Comparison of ENCODE assay signal across 9 cellular contexts in genomic region chr2:73630662-73631266, GRCh38. TPM values are rescaled to one million over a fixed set of nuclear protein-coding genes. Genes with fewer than 3 reads are reported as not detected.
DNase-seq lines count a peak whose midpoint lies in the region; ATAC-seq and TF ChIP-seq lines count a peak whose summit lies in the region.
"Not testable (repeated sequence)": the region's sequence is repeated elsewhere in the genome, so short reads cannot be mapped to it uniquely, and the experiment has no call there.
"Had no signal": no experiment of that assay in that cellular context is flagged by ENCODE, and none has a peak within 500 bp of the region (broad histone marks: within the 10 kb centered on the region; RNA-seq: fewer than 3 reads in every experiment).

No MANE protein-coding gene starts in this region.

- H3K9me3 ChIP-seq in Caco-2; OCI-LY3 (ENCODE audit: insufficient read depth, low read length); right lobe of liver: not testable (repeated sequence)

- H3K36me3 Mint-ChIP-seq in Caco-2 (ENCODE audit: insufficient read depth, unreplicated experiment); activated CD8-positive, alpha-beta memory T cell treated with anti-CD3 and anti-CD28 coated beads, Interleukin-2, amount 10 ng/mL, durations not matched to agents 7 days and 5 days; stimulated activated effector memory CD8-positive, alpha-beta T cell treated with anti-CD3 and anti-CD28 coated beads, Interleukin-12 subunit alpha, Interleukin-12 subunit beta, amount 100 ng/mL, for 72 hours: not testable (repeated sequence)

- peak overlapping the region; percentile 19; the same call in 1 of the 2 replicates for H2AFZ ChIP-seq in OCI-LY3 (ENCODE audit: low read depth, low read length)

- 4% methylated on average over 2 of the region's 2 CpGs for WGBS in right lobe of liver (ENCODE audit: insufficient coverage, low coverage, low lambda C conversion rate, missing lambda C conversion rate)

- peak; percentile 69 for ATAC-seq in GM19452 (IDR thresholded peaks at IDR 0.05; ENCODE audit: unreplicated experiment)
- peak; percentile 73 for ATAC-seq in HG03342 (IDR thresholded peaks at IDR 0.05; ENCODE audit: unreplicated experiment)
- ATAC-seq in activated CD8-positive, alpha-beta memory T cell treated with anti-CD3 and anti-CD28 coated beads, Interleukin-2, amount 10 ng/mL, durations not matched to agents 7 days and 5 days, result peak; percentile 76
- peak; percentile 76 to 86 (median 84) for ATAC-seq in right lobe of liver
- ATAC-seq in stimulated activated effector memory CD8-positive, alpha-beta T cell treated with anti-CD3 and anti-CD28 coated beads, Interleukin-12 subunit alpha, Interleukin-12 subunit beta, amount 100 ng/mL, for 72 hours, result peak; percentile 84

- intact Hi-C loops in Caco-2 (cut with micrococcal nuclease; ENCODE audit: unreplicated experiment), result loop anchor here (2.0 kb wide), 1 partner anchor 60 kb away; no protein-coding TSS in a partner anchor
- intact Hi-C loops in right lobe of liver (cut with DNase I), result not testable (repeated sequence)

- H3K27ac ChIP-seq in OCI-LY3 (ENCODE audit: low read length); right lobe of liver: not testable (repeated sequence)

- H3K4me3 Mint-ChIP-seq in Caco-2 (ENCODE audit: unreplicated experiment); activated CD8-positive, alpha-beta memory T cell treated with anti-CD3 and anti-CD28 coated beads, Interleukin-2, amount 10 ng/mL, durations not matched to agents 7 days and 5 days; stimulated activated effector memory CD8-positive, alpha-beta T cell treated with anti-CD3 and anti-CD28 coated beads, Interleukin-12 subunit alpha, Interleukin-12 subunit beta, amount 100 ng/mL, for 72 hours: not testable (repeated sequence)

- H4K20me1 ChIP-seq in OCI-LY3 (ENCODE audit: insufficient read depth, low read length), result not testable (repeated sequence)

- not testable (repeated sequence) for BruUV-seq in Caco-2 (replicated peaks; lab: Mats Ljungman, UMichigan)

- H3K4me1 Mint-ChIP-seq in Caco-2 (ENCODE audit: low read depth, unreplicated experiment); activated CD8-positive, alpha-beta memory T cell treated with anti-CD3 and anti-CD28 coated beads, Interleukin-2, amount 10 ng/mL, durations not matched to agents 7 days and 5 days; stimulated activated effector memory CD8-positive, alpha-beta T cell treated with anti-CD3 and anti-CD28 coated beads, Interleukin-12 subunit alpha, Interleukin-12 subunit beta, amount 100 ng/mL, for 72 hours: not testable (repeated sequence)

- H3K4me2 ChIP-seq in OCI-LY3 (ENCODE audit: low read length), result peak overlapping the region; percentile 23; the same call in 1 of the 2 replicates

- H3K9ac ChIP-seq in OCI-LY3 (ENCODE audit: low read length), result not testable (repeated sequence)

- not testable (repeated sequence) for H3K27ac Mint-ChIP-seq in Caco-2 (ENCODE audit: unreplicated experiment); activated CD8-positive, alpha-beta memory T cell treated with anti-CD3 and anti-CD28 coated beads, Interleukin-2, amount 10 ng/mL, durations not matched to agents 7 days and 5 days; stimulated activated effector memory CD8-positive, alpha-beta T cell treated with anti-CD3 and anti-CD28 coated beads, Interleukin-12 subunit alpha, Interleukin-12 subunit beta, amount 100 ng/mL, for 72 hours

- POLR2A ChIA-PET in Caco-2 (lab: Charles Lee), result not testable (repeated sequence)

- not testable (repeated sequence) for H3K9me3 Mint-ChIP-seq in Caco-2 (ENCODE audit: unreplicated experiment); activated CD8-positive, alpha-beta memory T cell treated with anti-CD3 and anti-CD28 coated beads, Interleukin-2, amount 10 ng/mL, durations not matched to agents 7 days and 5 days (ENCODE audit: low read depth); stimulated activated effector memory CD8-positive, alpha-beta T cell treated with anti-CD3 and anti-CD28 coated beads, Interleukin-12 subunit alpha, Interleukin-12 subunit beta, amount 100 ng/mL, for 72 hours

- H3K4me1 ChIP-seq in Caco-2; OCI-LY3 (ENCODE audit: low read length); right lobe of liver: not testable (repeated sequence)

- not testable (repeated sequence) for TF ChIP-seq POLR2A in right lobe of liver (IDR thresholded peaks at IDR 0.05)

- TF ChIP-seq CTCF in Caco-2 (IDR thresholded peaks at IDR 0.05; ENCODE audit: insufficient read depth in 1 of 2, low read depth in 1 of 2, low read length in 1 of 2, severe bottlenecking in 1 of 2, unreplicated experiment in 1 of 2) (peak; percentile 44 to 68), OCI-LY3 (IDR thresholded peaks at IDR 0.05; ENCODE audit: low read depth, low read length) (peak; percentile 56), epithelial cell of proximal tubule (conservative IDR thresholded peaks at IDR 0.05; ENCODE audit: low read depth, low read length) (peak; percentile 59), right lobe of liver (IDR thresholded peaks at IDR 0.05) (peak in 3 of 4 donors; percentile 58 to 62 (median 61))

- CTCF ChIA-PET in Caco-2 (lab: Charles Lee); activated CD8-positive, alpha-beta memory T cell treated with anti-CD3 and anti-CD28 coated beads, Interleukin-2, amount 10 ng/mL, durations not matched to agents 7 days and 5 days (lab: Charles Lee): not testable (repeated sequence)

- H3K4me3 ChIP-seq in Caco-2 (ENCODE audit: low read depth, low read length); OCI-LY3 (ENCODE audit: low read length); epithelial cell of proximal tubule (ENCODE audit: low read depth, low read length); right lobe of liver: not testable (repeated sequence)

- H3K36me3 ChIP-seq in Caco-2 (ENCODE audit: control insufficient read depth, insufficient read depth, low read length); OCI-LY3 (replicated peaks; ENCODE audit: low read depth, low read length); right lobe of liver: not testable (repeated sequence)

- H3K79me2 ChIP-seq in OCI-LY3 (ENCODE audit: low read length), result not testable (repeated sequence)

- H3K27me3 ChIP-seq in Caco-2 (replicated peaks; ENCODE audit: control insufficient read depth, insufficient read depth, low read length); OCI-LY3 (ENCODE audit: low read depth, low read length); right lobe of liver: not testable (repeated sequence)

- peak in 1 of 2 experiments; percentile 35 for DNase-seq in Caco-2
- not testable (repeated sequence) for DNase-seq in activated CD8-positive, alpha-beta memory T cell treated with anti-CD3 and anti-CD28 coated beads, Interleukin-2, amount 10 ng/mL, durations not matched to agents 7 days and 5 days; epithelial cell of proximal tubule (ENCODE audit: low read depth); right lobe of liver; stimulated activated effector memory CD8-positive, alpha-beta T cell treated with anti-CD3 and anti-CD28 coated beads, Interleukin-12 subunit alpha, Interleukin-12 subunit beta, amount 100 ng/mL, for 72 hours (ENCODE audit: low spot score in 2 of 2)

- H3K27me3 Mint-ChIP-seq in Caco-2 (ENCODE audit: insufficient read depth, unreplicated experiment), result peaks cover 12% of the 10 kb centered on the region
- peaks cover 20% of the 10 kb centered on the region for H3K27me3 Mint-ChIP-seq in activated CD8-positive, alpha-beta memory T cell treated with anti-CD3 and anti-CD28 coated beads, Interleukin-2, amount 10 ng/mL, durations not matched to agents 7 days and 5 days

RNA-seq across cellular contexts. Expression of gene NAT8, which starts 11.5 kb away (rescaled TPM):
- total RNA-seq in Caco-2 (2022) (not detected in 2 replicates), epithelial cell of proximal tubule (not detected in 2 replicates), right lobe of liver (10 to 100 TPM; 15.1 to 40.6 (median 32.7) TPM)
- total RNA-seq in activated CD8-positive, alpha-beta memory T cell treated with anti-CD3 and anti-CD28 coated beads, Interleukin-2, amount 10 ng/mL, durations not matched to agents 7 days and 5 days, result not detected
- total RNA-seq: activated T-helper 2 cell treated with anti-CD3 and anti-CD28 coated beads, Interferon-gamma antibody, Interleukin-2, Interleukin-4, amounts not matched to agents 10 μg/mL and 5 μg/mL and 100 μg/mL, durations not matched to agents 14 hours and 24 hours and 36 hours had no signal

Comparison
In these comparisons a context has a peak if more than half of its experiments do, and no peak if none do; other contexts are left out.
1. RNA of gene NAT8, which starts 11.5 kb away (total RNA-seq): 15.1 to 40.6 TPM in right lobe of liver; not detected in Caco-2, not detected in activated CD8-positive, alpha-beta memory T cell treated with anti-CD3 and anti-CD28 coated beads, Interleukin-2, amount 10 ng/mL, durations not matched to agents 7 days and 5 days and not detected in epithelial cell of proximal tubule; every median in the first group is over 10 times any median in the second.
2. Peak in every context shown above with its lines, with median percentiles within 50 percentile points of each other: CTCF ChIP-seq and ATAC-seq.